ENCODE assay signal across 19 cellular contexts in genomic region chr7:7208524-7208923, GRCh38. TPM values are rescaled to one million over a fixed set of nuclear protein-coding genes. Genes with fewer than 3 reads are reported as not detected.
DNase-seq lines count a peak whose midpoint lies in the region; ATAC-seq, FAIRE-seq and TF ChIP-seq lines count a peak whose summit lies in the region.
"Had no signal": no experiment of that assay in that cellular context is flagged by ENCODE, and none has a peak within 500 bp of the region (broad histone marks: within the 10 kb centered on the region; RNA-seq: fewer than 3 reads in every experiment).

No MANE protein-coding gene starts in this region.

- TF ChIP-seq RAD21 in HepG2 (CRISPR knock-in tag; IDR thresholded peaks at IDR 0.05), result no peak
- TF ChIP-seq RAD21 in H1 (IDR thresholded peaks at IDR 0.05 in 1 of 2, conservative IDR thresholded peaks at IDR 0.05 in 1 of 2; ENCODE audit: low read depth in 2 of 2, low read length in 2 of 2), result no peak

- H3K56ac ChIP-seq in H1 (replicated peaks; ENCODE audit: insufficient read length, low read depth, low read length), result no peak overlapping the region

- no peak overlapping the region for H3K9ac ChIP-seq in HepG2 (ENCODE audit: insufficient read depth, low read depth, low read length)
- H3K9ac ChIP-seq in H1 (replicated peaks in 1 of 4; ENCODE audit: extremely low read depth in 1 of 4, low read depth in 3 of 4, low read length in 3 of 4), result no peak overlapping the region; a peak in 1 of 7 replicates

- no peak overlapping the region for H3K23ac ChIP-seq in H1 (ENCODE audit: insufficient read length)

- 86% methylated on average over 4 of the region's 4 CpGs for WGBS in HepG2 (ENCODE audit: low lambda C conversion rate)
- WGBS in right lobe of liver (ENCODE audit: insufficient coverage, low coverage, low lambda C conversion rate, missing lambda C conversion rate), result 90% methylated on average over 3 of the region's 4 CpGs
- WGBS in H1 (ENCODE audit: extremely low coverage in 1 of 2, insufficient coverage in 1 of 2, insufficient read length in 1 of 2, insufficient replicate concordance in 2 of 2, low coverage in 1 of 2, low lambda C conversion rate in 2 of 2, missing lambda C conversion rate in 1 of 2), 2 experiments, result 63% methylated on average over 4 of the region's 4 CpGs; no CpG with 5 or more reads in 1 of the 2 experiments
- 90 to 93% methylated on average over 4 of the region's 4 CpGs for WGBS in thyroid gland, 2 donors
- WGBS in stomach, 5 donors, result 69 to 84% (median 73%) methylated on average over 4 of the region's 4 CpGs

- peak overlapping the region; percentile 90 for H2BK20ac ChIP-seq in H1 (ENCODE audit: low read length)

- no peak overlapping the region for H4K8ac ChIP-seq in H1 (ENCODE audit: extremely low read depth, insufficient read depth, low read length)

- peak overlapping the region; percentile 79 for H4K5ac ChIP-seq in H1 (ENCODE audit: insufficient read length, low read depth, low read length)

- H3K27ac ChIP-seq in HepG2 (ENCODE audit: extremely low read length, insufficient read depth, low read length) (no peak overlapping the region), right lobe of liver (no peak overlapping the region), H1 (ENCODE audit: low read depth, low read length) (peak overlapping the region; percentile 79), thyroid gland (no peak overlapping the region), stomach (no peak overlapping the region)
- H3K27ac ChIP-seq: PC-9, RWPE1 had no signal

- BruUV-seq in HepG2 (replicated peaks; lab: Mats Ljungman, UMichigan), result no TSS peak

- peaks cover 48% of the 10 kb centered on the region for H3K4me1 ChIP-seq in HepG2 (ENCODE audit: insufficient read depth, low read length)
- no peaks in the 10 kb centered on the region for H3K4me1 ChIP-seq in right lobe of liver
- H3K4me1 ChIP-seq in H1 (replicated peaks in 1 of 4; ENCODE audit: control insufficient read depth in 3 of 4, insufficient read depth in 4 of 4, low read length in 3 of 4), result peaks cover 18 to 44% (median 25%) of the 10 kb centered on the region in 4 experiments
- no peaks in the 10 kb centered on the region for H3K4me1 ChIP-seq in thyroid gland
- H3K4me1 ChIP-seq in stomach, result peaks cover 0 to 7% (median 0%) of the 10 kb centered on the region in 4 donors

- H4K91ac ChIP-seq in H1 (replicated peaks; ENCODE audit: insufficient read length, low read length), result peak overlapping the region; percentile 90

- H3K9me3 ChIP-seq in HepG2 (ENCODE audit: low read length), result peaks cover 10% of the 10 kb centered on the region
- H3K9me3 ChIP-seq in right lobe of liver, result no peaks in the 10 kb centered on the region
- no peaks in the 10 kb centered on the region for H3K9me3 ChIP-seq in H1 (ENCODE audit: insufficient read depth in 2 of 2, low read depth in 1 of 2, low read length in 1 of 2)
- no peaks in the 10 kb centered on the region for H3K9me3 ChIP-seq in thyroid gland
- no peaks in the 10 kb centered on the region for H3K9me3 ChIP-seq in stomach

- peak overlapping the region; percentile 98 for H3K18ac ChIP-seq in H1 (ENCODE audit: extremely low read depth, low read length)

- H2AFZ ChIP-seq in HepG2 (ENCODE audit: low read length) (no peak overlapping the region), H1 (ENCODE audit: low read length) (no peak overlapping the region)
- H2AFZ ChIP-seq: PC-9 had no signal

- no peak overlapping the region for H3K27ac Mint-ChIP-seq in natural killer cell treated with Interleukin-12 subunit alpha and Interleukin-12 subunit beta and Interleukin-15 and Interleukin-18, amount 100 ng/mL, for 72 hours
- H3K27ac Mint-ChIP-seq: B cell had no signal

- CTCF ChIA-PET in HepG2 (lab: Yijun Ruan, JAX; ENCODE audit: low intra/inter-chr PET ratio, low total read pairs) (no interaction called here), H1 (lab: Charles Lee; ENCODE audit: partially characterized antibody) (interaction anchor here (1.2 to 2.9 kb wide), 3 partner anchors 25 to 28 kb away, joined by 3 to 8 read pairs (median 4); partner anchors contain the start of gene C1GALT1)

- FAIRE-seq in HepG2 (lab: Jason Lieb, UNC) (no peak), H1 (lab: Jason Lieb, UNC) (no peak)

- H3K36me3 ChIP-seq in HepG2 (replicated peaks in 1 of 2; ENCODE audit: control insufficient read depth in 1 of 2, insufficient read depth in 2 of 2, low read length in 2 of 2), result peaks cover 4 to 12% of the 10 kb centered on the region in 2 experiments; a peak in 3 of 5 replicates
- H3K36me3 ChIP-seq in right lobe of liver, result no peaks in the 10 kb centered on the region
- H3K36me3 ChIP-seq in H1 (ENCODE audit: control insufficient read depth in 2 of 4, insufficient read depth in 4 of 4, low read length in 3 of 4), result peaks cover 0 to 5% (median 0%) of the 10 kb centered on the region in 4 experiments; a peak in 1 of 8 replicates
- H3K36me3 ChIP-seq in thyroid gland, result no peaks in the 10 kb centered on the region
- peaks cover 0 to 3% (median 0%) of the 10 kb centered on the region in 4 donors for H3K36me3 ChIP-seq in stomach

- no peak for TF ChIP-seq EP300 in HepG2 (IDR thresholded peaks at IDR 0.05; ENCODE audit: low read depth in 2 of 2, low read length in 2 of 2)
- no peak for TF ChIP-seq EP300 in HepG2 (CRISPR knock-in tag; IDR thresholded peaks at IDR 0.05; ENCODE audit: borderline replicate concordance)
- no peak for TF ChIP-seq EP300 in H1 (IDR thresholded peaks at IDR 0.05; ENCODE audit: borderline replicate concordance in 1 of 2, low read depth in 2 of 2, low read length in 2 of 2)
- no peak for TF ChIP-seq EP300 in stomach (IDR thresholded peaks at IDR 0.05)

- TF ChIP-seq POLR2A in HepG2 (IDR thresholded peaks at IDR 0.05; ENCODE audit: insufficient read depth in 1 of 2, low read depth in 2 of 2, low read length in 2 of 2), result no peak
- no peak for TF ChIP-seq POLR2A in right lobe of liver (IDR thresholded peaks at IDR 0.05)
- peak in 1 of 2 experiments; percentile 31; a peak in 1 of 3 replicates for TF ChIP-seq POLR2A in H1 (IDR thresholded peaks at IDR 0.05; ENCODE audit: control extremely low read depth in 1 of 2, low read depth in 2 of 2, low read length in 2 of 2)
- no peak for TF ChIP-seq POLR2A in thyroid gland (IDR thresholded peaks at IDR 0.05)
- TF ChIP-seq POLR2A in stomach (IDR thresholded peaks at IDR 0.05), result no peak

- no peak for TF ChIP-seq CTCF in HepG2 (CRISPR knock-in tag; IDR thresholded peaks at IDR 0.05)
- no peak for TF ChIP-seq CTCF in right lobe of liver (IDR thresholded peaks at IDR 0.05)
- TF ChIP-seq CTCF in H1 (IDR thresholded peaks at IDR 0.05; ENCODE audit: control extremely low read depth in 1 of 3, insufficient read depth in 1 of 3, low read depth in 1 of 3, low read length in 3 of 3), result no peak
- TF ChIP-seq CTCF in foreskin fibroblast (IDR thresholded peaks at IDR 0.05; ENCODE audit: low read depth, low read length), result no peak
- TF ChIP-seq CTCF in thyroid gland (IDR thresholded peaks at IDR 0.05), result no peak
- no peak for TF ChIP-seq CTCF in stomach (IDR thresholded peaks at IDR 0.05)

- H2BK12ac ChIP-seq in H1 (ENCODE audit: low read depth, low read length), result peak overlapping the region; percentile 91

- peak overlapping the region; percentile 98 for H2BK5ac ChIP-seq in H1 (ENCODE audit: low read depth, low read length)

- H3K4me3 Mint-ChIP-seq in natural killer cell treated with Interleukin-12 subunit alpha and Interleukin-12 subunit beta and Interleukin-15 and Interleukin-18, amount 100 ng/mL, for 72 hours, result no peak overlapping the region
- H3K4me3 Mint-ChIP-seq: B cell had no signal

- H3K27me3 Mint-ChIP-seq in natural killer cell treated with Interleukin-12 subunit alpha and Interleukin-12 subunit beta and Interleukin-15 and Interleukin-18, amount 100 ng/mL, for 72 hours, result no peaks in the 10 kb centered on the region
- H3K27me3 Mint-ChIP-seq: B cell had no signal

- DNase-seq in HepG2 (ENCODE audit: low spot score), result no peak
- DNase-seq in right lobe of liver, result no peak
- DNase-seq in H1 (ENCODE audit: low read depth in 1 of 2, low spot score in 2 of 2), result no peak
- peak; percentile 40 for DNase-seq in iPS-NIHi7 (ENCODE audit: extremely low spot score)
- no peak for DNase-seq in foreskin fibroblast
- no peak for DNase-seq in thyroid gland
- no peak for DNase-seq in stomach
- DNase-seq in natural killer cell treated with Interleukin-12 subunit alpha and Interleukin-12 subunit beta and Interleukin-15 and Interleukin-18, amount 100 ng/mL, for 72 hours (ENCODE audit: low spot score), result no peak
- DNase-seq: 8988T, DMS79 treated with DMSO at 0.1 percent for 48 hours, GOT3, NCI-H1417, NCI-H187, NCI-H2227 treated with DMSO at 0.1 percent for 48 hours, NCI-H524, PC-9, SIG-M5 had no signal

- H3K79me2 ChIP-seq in HepG2 (ENCODE audit: insufficient read depth, low read length), result peaks cover 100% of the 10 kb centered on the region
- peaks cover 19 to 88% of the 10 kb centered on the region in 2 experiments; a peak in 3 of 4 replicates for H3K79me2 ChIP-seq in H1 (ENCODE audit: control insufficient read depth in 1 of 2, insufficient read depth in 2 of 2, low read length in 2 of 2)

- peaks cover 5% of the 10 kb centered on the region; the same call in 1 of the 2 replicates for H3K79me1 ChIP-seq in H1 (ENCODE audit: low read depth, low read length)

- intact Hi-C loops in HepG2 (cut with micrococcal nuclease; ENCODE audit: unreplicated experiment) (no loop called here), right lobe of liver (cut with DNase I) (no loop called here), thyroid gland (cut with DNase I) (no loop called here), stomach (cut with DNase I; ENCODE audit: low total_unique reads) (no loop called here)

- peaks cover 8% of the 10 kb centered on the region for H3K23me2 ChIP-seq in H1 (ENCODE audit: low read depth, low read length)

- H4K20me1 ChIP-seq in HepG2 (ENCODE audit: insufficient read depth, low read length), result peaks cover 65% of the 10 kb centered on the region
- peaks cover 0 to 2% of the 10 kb centered on the region in 2 experiments for H4K20me1 ChIP-seq in H1 (replicated peaks in 1 of 2; ENCODE audit: control insufficient read depth in 1 of 2, insufficient read depth in 2 of 2, low read length in 2 of 2)

- H3K27me3 ChIP-seq in HepG2 (ENCODE audit: control insufficient read depth in 1 of 2, insufficient read depth in 2 of 2, low read length in 2 of 2) (no peaks in the 10 kb centered on the region), right lobe of liver (no peaks in the 10 kb centered on the region), H1 (replicated peaks in 1 of 4; ENCODE audit: control insufficient read depth in 3 of 4, extremely low read depth in 1 of 4, insufficient read depth in 3 of 4, low read length in 3 of 4) (no peaks in the 10 kb centered on the region), thyroid gland (no peaks in the 10 kb centered on the region), stomach (no peaks in the 10 kb centered on the region)

- H2AK5ac ChIP-seq in H1 (ENCODE audit: low read depth, low read length), result peak overlapping the region; percentile 99

- ATAC-seq in HepG2 (no peak), right lobe of liver (no peak)
- ATAC-seq in natural killer cell treated with Interleukin-12 subunit alpha and Interleukin-12 subunit beta and Interleukin-15 and Interleukin-18, amount 100 ng/mL, for 72 hours, result no peak

- no peak overlapping the region for H3K4me3 ChIP-seq in HepG2 (replicated peaks in 1 of 3; ENCODE audit: insufficient read depth in 1 of 3, low read depth in 2 of 3, low read length in 3 of 3)
- H3K4me3 ChIP-seq in right lobe of liver, result no peak overlapping the region
- H3K4me3 ChIP-seq in H1 (ENCODE audit: extremely low read depth in 1 of 4, insufficient read depth in 2 of 4, low read depth in 3 of 4, low read length in 4 of 4), result peak overlapping the region in 1 of 4 experiments; percentile 37; a peak in 1 of 8 replicates
- no peak overlapping the region for H3K4me3 ChIP-seq in foreskin fibroblast (ENCODE audit: low read depth in 1 of 2, low read length in 2 of 2)
- H3K4me3 ChIP-seq in thyroid gland (replicated peaks in 1 of 3), result no peak overlapping the region
- no peak overlapping the region for H3K4me3 ChIP-seq in stomach
- H3K4me3 ChIP-seq: PC-9 had no signal

- H3K14ac ChIP-seq in H1 (ENCODE audit: insufficient read length), result no peak overlapping the region

- no peaks in the 10 kb centered on the region for H3K9me3 Mint-ChIP-seq in natural killer cell treated with Interleukin-12 subunit alpha and Interleukin-12 subunit beta and Interleukin-15 and Interleukin-18, amount 100 ng/mL, for 72 hours

- no peak overlapping the region for H2BK15ac ChIP-seq in H1 (ENCODE audit: low read length)

- POLR2A ChIA-PET in HepG2 (lab: Yijun Ruan, JAX), result no interaction called here
- POLR2A ChIA-PET in H1 (lab: Charles Lee; ENCODE audit: partially characterized antibody), result interaction anchor here (0.8 to 5.4 kb wide), 5 partner anchors 12 to 29 kb away, joined by 4 to 55 read pairs (median 6); partner anchors contain the start of gene C1GALT1

- in situ Hi-C loops in HepG2 (cut with HindIII; ENCODE audit: extremely low pct_ligation_motif_present, low pct_unique_long_range_greater_than_20kb), result no loop called here

- peaks cover 49 to 55% of the 10 kb centered on the region in 2 donors for H3K4me1 Mint-ChIP-seq in natural killer cell treated with Interleukin-12 subunit alpha and Interleukin-12 subunit beta and Interleukin-15 and Interleukin-18, amount 100 ng/mL, for 72 hours (ENCODE audit: low read depth in 2 of 2)

- peaks cover 6% of the 10 kb centered on the region for H3K36me3 Mint-ChIP-seq in natural killer cell treated with Interleukin-12 subunit alpha and Interleukin-12 subunit beta and Interleukin-15 and Interleukin-18, amount 100 ng/mL, for 72 hours

- H2BK120ac ChIP-seq in H1 (replicated peaks; ENCODE audit: low read depth, low read length), result peak overlapping the region; percentile 94

- peak overlapping the region; percentile 74 for H3K4ac ChIP-seq in H1 (replicated peaks; ENCODE audit: insufficient read length, low read depth, low read length)

- H3K4me2 ChIP-seq in HepG2 (ENCODE audit: low read depth, low read length) (no peak overlapping the region), H1 (ENCODE audit: insufficient read depth in 1 of 2, low read depth in 2 of 2, low read length in 2 of 2) (peak overlapping the region; percentile 58 to 68)
- H3K4me2 ChIP-seq: PC-9 had no signal

RNA-seq across cellular contexts. Expression of gene C1GALT1, which starts 26.2 kb away (rescaled TPM):
- 65.9 and 68.2 TPM in 2 replicates for total RNA-seq in HepG2 (2016; rRNA removed; fragmentation: Illumina TruSeq; extraction: Trizol)
- 19.8 and 25.6 TPM in 2 replicates for total RNA-seq in HepG2 (2016; cell fraction: cytosol; rRNA removed; fragmentation: Illumina TruSeq; extraction: Trizol; ENCODE audit: low read depth)
- total RNA-seq in HepG2 (2016; cell fraction: insoluble cytoplasmic fraction; rRNA removed; fragmentation: Illumina TruSeq; extraction: Trizol), result 62.9 and 64.3 TPM in 2 replicates
- 52.3 and 53.0 TPM in 2 replicates for total RNA-seq in HepG2 (2016; cell fraction: membrane; rRNA removed; fragmentation: Illumina TruSeq; extraction: Trizol)
- total RNA-seq in HepG2 (2016; cell fraction: nucleus; rRNA removed; fragmentation: Illumina TruSeq; extraction: Trizol), result 69.0 and 75.5 TPM in 2 replicates
- 38.4 and 57.1 TPM in 2 replicates for polyA plus RNA-seq in HepG2 (2011; rRNA removed)
- 20.6 and 24.8 TPM in 2 replicates for polyA plus RNA-seq in HepG2 (2011; cell fraction: cytosol; rRNA removed)
- polyA plus RNA-seq in HepG2 (2011; cell fraction: nucleus; rRNA removed), result 23.4 and 24.2 TPM in 2 replicates
- polyA plus RNA-seq in HepG2 (2012), result 55.8 and 60.8 TPM in 2 replicates
- 8.4 and 10.0 TPM in 2 replicates for polyA plus RNA-seq in HepG2 (2016; cell fraction: cytosol; fragmentation: Illumina TruSeq; extraction: Trizol; ENCODE audit: low read depth)
- polyA plus RNA-seq in HepG2 (2016; cell fraction: insoluble cytoplasmic fraction; fragmentation: Illumina TruSeq; extraction: Trizol; ENCODE audit: low read depth), result 47.9 and 50.9 TPM in 2 replicates
- 20.8 and 22.4 TPM in 2 replicates for polyA plus RNA-seq in HepG2 (2016; cell fraction: membrane; fragmentation: Illumina TruSeq; extraction: Trizol; ENCODE audit: low read depth)
- 84.6 and 86.9 TPM in 2 replicates for polyA plus RNA-seq in HepG2 (2016; cell fraction: nucleus; fragmentation: Illumina TruSeq; extraction: Trizol; ENCODE audit: insufficient read depth, low read depth)
- polyA minus RNA-seq in HepG2 (2011; rRNA and poly(A)+ RNA removed; ENCODE audit: low replicate concordance), result 3.2 and 24.2 TPM in 2 replicates
- polyA minus RNA-seq in HepG2 (2011; cell fraction: cytosol; rRNA and poly(A)+ RNA removed), result 58.8 and 63.4 TPM in 2 replicates
- polyA minus RNA-seq in HepG2 (2011; cell fraction: nucleus; rRNA and poly(A)+ RNA removed), result 176 and 229 TPM in 2 replicates
- total RNA-seq in right lobe of liver, result 10 to 100 TPM; 10.1 to 16.6 (median 13.1) TPM
- total RNA-seq in H1 (2021; fragmentation: NEBNext Ultra II Directional; extraction: Animal tissue kit (Norgen Biotek cat#: 25700)), result 94.0 and 94.2 TPM in 2 replicates
- 18.7 and 22.9 TPM in 2 replicates for polyA plus RNA-seq in H1 (2011; rRNA removed)
- 26.6 TPM for polyA plus RNA-seq in H1 (2011; cell fraction: cytosol; rRNA removed)
- polyA plus RNA-seq in H1 (2011; cell fraction: nucleus; rRNA removed), result 14.5 TPM
- polyA plus RNA-seq in H1 (2012, experiment 1 of 2), result 24.9 to 57.2 TPM (median 35.1 TPM) in 4 replicates
- polyA plus RNA-seq in H1 (2012, experiment 2 of 2), result 6.7 TPM
- 54.7 TPM for polyA plus RNA-seq in H1 (2013, experiment 1 of 2)
- polyA plus RNA-seq in H1 (2013, experiment 2 of 2), result 60.5 TPM
- 28.4 and 53.6 TPM in 2 replicates for polyA minus RNA-seq in H1 (2011; rRNA and poly(A)+ RNA removed)
- polyA minus RNA-seq in H1 (2011; cell fraction: cytosol; rRNA and poly(A)+ RNA removed), result 28.0 TPM
- polyA minus RNA-seq in H1 (2011; cell fraction: nucleus; rRNA and poly(A)+ RNA removed), result 86.1 TPM
- 10 to 100 TPM; 42.9 to 99.9 (median 54.6) TPM for total RNA-seq in thyroid gland
- 10 to 100 TPM in 4 of 5 donors, 1 to 10 TPM in 1; 2.6 to 50.9 (median 25.1) TPM for total RNA-seq in stomach
- 1 to 10 TPM; 2.7 to 9.3 (median 4.0) TPM for polyA plus RNA-seq in stomach
- 10 to 100 TPM; 30.7 to 49.3 TPM for total RNA-seq in natural killer cell treated with Interleukin-12 subunit alpha and Interleukin-12 subunit beta and Interleukin-15 and Interleukin-18, amount 100 ng/mL, for 72 hours

Comparison
In these comparisons a context has a peak if more than half of its experiments do, and no peak if none do; other contexts are left out.
1. Of the 41 proteins assayed by ChIP-seq in both HepG2 and H1: peak only in HepG2: none; only in H1: YY1; in both: none; in neither: 39; mixed calls (peak in some experiments, not most) for 1.